2 cellular contexts compared by ENCODE assay signal in the genomic region with DNA sequence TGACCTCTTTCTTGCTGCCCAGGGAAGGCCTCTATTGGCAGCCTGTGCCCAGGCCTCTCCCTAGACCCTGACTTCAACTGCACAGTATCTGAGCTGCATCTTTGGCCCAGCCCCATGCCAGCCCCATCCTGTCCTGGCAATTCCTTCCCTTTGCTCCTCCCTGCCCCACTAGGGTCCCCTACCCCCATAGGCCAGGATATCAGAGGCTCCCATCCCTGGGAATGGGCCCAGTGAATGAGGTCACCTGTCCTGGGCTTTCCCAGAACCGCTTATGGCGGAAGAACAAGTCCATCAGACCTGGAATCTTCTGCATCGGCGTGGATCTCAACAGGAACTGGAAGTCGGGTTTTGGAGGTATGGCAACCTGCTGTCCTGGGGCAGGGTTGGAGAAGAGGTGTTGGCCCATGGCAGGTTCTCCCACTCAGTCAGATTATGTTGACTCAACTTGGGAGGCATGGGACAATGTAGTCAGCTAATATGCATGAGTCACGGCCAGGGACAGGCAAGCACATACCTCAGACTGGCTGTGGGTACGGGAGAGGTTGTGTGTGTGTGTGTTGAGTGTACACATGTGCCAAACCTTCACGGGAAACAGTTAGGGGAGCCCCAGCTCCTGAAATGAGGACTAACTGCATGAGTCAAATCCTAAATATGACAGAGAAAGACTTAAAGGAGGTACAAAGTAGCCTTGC.
TF ChIP-seq lines count a peak whose summit lies in the region.

No MANE protein-coding gene starts in this region.

TF ChIP-seq in GM12891, 5 proteins besides CTCF, POLR2A, EP300 and RAD21:
- TF ChIP-seq POU2F2 (IDR thresholded peaks at IDR 0.05; ENCODE audit: low read depth, low read length) (peak; percentile 93), TAF1 (IDR thresholded peaks at IDR 0.05; ENCODE audit: low read depth, low read length) (no peak), PAX5 (IDR thresholded peaks at IDR 0.05; ENCODE audit: insufficient read depth, low read length, severe bottlenecking) (peak; percentile 27), POLR2AphosphoS5 (IDR thresholded peaks at IDR 0.05; ENCODE audit: low read depth, low read length) (no peak)
TF ChIP-seq in GM12891: peak in this region for 2.

TF ChIP-seq in H1, 55 proteins besides CTCF, POLR2A, EP300 and RAD21:
- TF ChIP-seq SP1 (IDR thresholded peaks at IDR 0.05; ENCODE audit: low read depth, low read length) (no peak), RNF2 (IDR thresholded peaks at IDR 0.05; ENCODE audit: borderline replicate concordance, low read depth, low read length, missing control alignments, poor library complexity, severe bottlenecking) (no peak), SIX5 (IDR thresholded peaks at IDR 0.05; ENCODE audit: low read depth, low read length) (no peak), JUND (IDR thresholded peaks at IDR 0.05; ENCODE audit: low read length) (no peak), KDM1A (IDR thresholded peaks at IDR 0.05; ENCODE audit: borderline replicate concordance, low read length) (no peak), TAF7 (optimal IDR thresholded peaks at IDR 0.05; ENCODE audit: borderline replicate concordance, low read depth, low read length) (no peak), RXRA (IDR thresholded peaks at IDR 0.05; ENCODE audit: insufficient read depth, low read depth, low read length) (no peak), MAFK (IDR thresholded peaks at IDR 0.05; ENCODE audit: low read depth, low read length) (no peak), HDAC2 (IDR thresholded peaks at IDR 0.05; ENCODE audit: borderline replicate concordance in 1 of 2, low read depth in 2 of 2, low read length in 2 of 2) (no peak), SP4 (IDR thresholded peaks at IDR 0.05; ENCODE audit: low read length) (no peak), EZH2 (IDR thresholded peaks at IDR 0.05; ENCODE audit: low read depth, low read length, severe bottlenecking) (no peak), CHD7 (IDR thresholded peaks at IDR 0.05; ENCODE audit: insufficient replicate concordance, low read length) (no peak), SIRT6 (IDR thresholded peaks at IDR 0.05; ENCODE audit: low read length) (no peak), CEBPB (IDR thresholded peaks at IDR 0.05; ENCODE audit: low read depth, low read length) (no peak), CHD1 (IDR thresholded peaks at IDR 0.05; ENCODE audit: low read depth, low read length) (no peak), NANOG (IDR thresholded peaks at IDR 0.05; ENCODE audit: insufficient read depth, low read depth, low read length, poor library complexity, severe bottlenecking) (no peak), RBBP5 (IDR thresholded peaks at IDR 0.05; ENCODE audit: borderline replicate concordance, low read depth, low read length) (no peak)
TF ChIP-seq in H1: peak in this region for 0.
